In the genomic region with DNA sequence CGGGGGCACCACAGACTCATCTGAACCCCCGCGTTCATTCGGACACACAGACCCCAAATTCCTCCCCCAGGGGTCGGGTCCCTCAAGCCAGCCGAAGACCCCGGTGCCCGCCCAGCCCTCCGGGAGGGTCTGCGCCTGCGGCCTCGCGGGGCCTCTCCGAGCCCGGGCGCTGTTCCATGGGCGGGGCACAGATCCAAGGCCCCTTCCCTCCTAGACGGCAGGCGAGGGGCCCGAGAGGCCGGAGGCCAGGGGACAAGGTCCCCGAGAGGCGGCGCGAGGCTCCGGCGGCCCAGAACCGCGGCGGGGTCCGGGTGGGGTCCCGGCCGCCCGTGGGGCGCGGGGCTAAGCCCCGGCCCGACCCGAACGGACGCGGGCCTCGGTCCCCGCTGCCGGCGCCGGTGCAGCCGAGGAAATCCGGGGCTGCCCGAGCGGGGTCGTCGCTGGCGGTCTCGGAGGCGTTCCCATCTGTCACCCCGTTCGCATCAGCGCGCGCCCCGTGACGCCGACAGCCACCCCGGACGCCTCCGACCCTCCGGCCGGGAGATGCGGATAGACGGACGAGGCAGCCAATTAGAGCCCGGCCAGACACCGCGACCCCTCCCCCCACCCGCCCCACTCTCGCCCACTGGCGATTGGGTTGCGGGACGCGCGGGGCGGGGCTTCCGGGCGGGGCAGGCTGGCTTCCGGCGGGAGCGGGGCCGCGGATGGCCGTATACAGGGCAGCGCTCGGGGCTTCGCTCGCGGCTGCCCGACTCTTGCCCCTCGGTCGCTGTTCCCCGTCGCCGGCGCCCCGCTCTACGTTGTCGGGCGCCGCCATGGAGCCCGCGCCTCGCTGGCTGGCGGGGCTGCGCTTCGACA, we compare ENCODE assay signal across 8 cellular contexts. TPM values are rescaled to one million over a fixed set of nuclear protein-coding genes. Genes with fewer than 3 reads are reported as not detected.
DNase-seq lines count a peak whose midpoint lies in the region; ATAC-seq and TF ChIP-seq lines count a peak whose summit lies in the region.

A gene with protein sequence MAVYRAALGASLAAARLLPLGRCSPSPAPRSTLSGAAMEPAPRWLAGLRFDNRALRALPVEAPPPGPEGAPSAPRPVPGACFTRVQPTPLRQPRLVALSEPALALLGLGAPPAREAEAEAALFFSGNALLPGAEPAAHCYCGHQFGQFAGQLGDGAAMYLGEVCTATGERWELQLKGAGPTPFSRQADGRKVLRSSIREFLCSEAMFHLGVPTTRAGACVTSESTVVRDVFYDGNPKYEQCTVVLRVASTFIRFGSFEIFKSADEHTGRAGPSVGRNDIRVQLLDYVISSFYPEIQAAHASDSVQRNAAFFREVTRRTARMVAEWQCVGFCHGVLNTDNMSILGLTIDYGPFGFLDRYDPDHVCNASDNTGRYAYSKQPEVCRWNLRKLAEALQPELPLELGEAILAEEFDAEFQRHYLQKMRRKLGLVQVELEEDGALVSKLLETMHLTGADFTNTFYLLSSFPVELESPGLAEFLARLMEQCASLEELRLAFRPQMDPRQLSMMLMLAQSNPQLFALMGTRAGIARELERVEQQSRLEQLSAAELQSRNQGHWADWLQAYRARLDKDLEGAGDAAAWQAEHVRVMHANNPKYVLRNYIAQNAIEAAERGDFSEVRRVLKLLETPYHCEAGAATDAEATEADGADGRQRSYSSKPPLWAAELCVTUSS (plus strand): TSS at position 679 of the 858 bp plus-strand sequence. CDS start 26 bp downstream, at position 705.

- POLR2A ChIA-PET in GM10248 (lab: Yijun Ruan, JAX), result interaction anchor here (0.6 to 1.4 kb wide), 2 partner anchors 9 to 107 kb away, joined by 4 read pairs; partner anchors contain the start of gene PLXNB2

- H3K36me3 ChIP-seq in urinary bladder (ENCODE audit: insufficient read depth), result peaks cover 10% of the 10 kb centered on the region

- H3K4me3 ChIP-seq in urinary bladder (ENCODE audit: low read depth, low read length), result peak within 1 kb of the TSS; percentile 96

- H3K4me1 ChIP-seq in urinary bladder (ENCODE audit: insufficient read depth), result no peaks in the 10 kb centered on the region

- TF ChIP-seq CTCF in GM10248 (IDR thresholded peaks at IDR 0.05; ENCODE audit: control extremely low read depth, extremely low read depth, low read depth, missing control alignments), result no peak

- peak within 1 kb of the TSS; percentile 64 for H3K27ac ChIP-seq in urinary bladder (ENCODE audit: low read depth)

- under 1% methylated on average over 113 of the region's 114 CpGs for WGBS in urinary bladder

- ATAC-seq in HG02588 (IDR thresholded peaks at IDR 0.05; ENCODE audit: unreplicated experiment) (peak; percentile 56), left ventricle myocardium superior (peak; percentile 91)

- intact Hi-C loops in left ventricle myocardium superior (cut with micrococcal nuclease), result no loop called here

- CTCF ChIA-PET in GM10248 (lab: Yijun Ruan, JAX), result interaction anchor here (0.9 kb wide), 1 partner anchor 10 kb away, joined by 4 read pairs; no protein-coding TSS in a partner anchor

- peak; percentile 99 for DNase-seq in GM10248 (ENCODE audit: extremely low spot score)
- peak; percentile 38 for DNase-seq in NCI-H1436 treated with DMSO at 0.1 percent for 48 hours (lab: John Stamatoyannopoulos, UW)
- peak; percentile 83 to 95 (median 85) for DNase-seq in T-helper 2 cell
- peak; percentile 28 to 97 (median 90) for DNase-seq in amygdala (lab: John Stamatoyannopoulos, UW)
- DNase-seq in left ventricle myocardium superior, result peak; percentile 96
- peak; percentile 44 for DNase-seq in pulmonary artery endothelial cell (ENCODE audit: low read depth, low spot score)

RNA-seq across cellular contexts. Expression of the gene that starts here (rescaled TPM):
- total RNA-seq in left ventricle myocardium superior (14.5 TPM), pulmonary artery endothelial cell (28.8 and 30.4 TPM in 2 replicates), urinary bladder (9.5 TPM)
- 23.0 TPM for polyA plus RNA-seq in urinary bladder

Comparison
In these comparisons a context has a peak if more than half of its experiments do, and no peak if none do; other contexts are left out.
1. Peak in every context shown above with its lines: DNase-seq, ATAC-seq, H3K4me3 ChIP-seq and H3K27ac ChIP-seq.
2. DNase-seq: peak in every context shown above with its lines; median percentile 99 in GM10248; 96 in left ventricle myocardium superior; 90 in amygdala; 85 in T-helper 2 cell; 44 in pulmonary artery endothelial cell; 38 in NCI-H1436 treated with DMSO at 0.1 percent for 48 hours.